ENCODE assay signal across 14 cellular contexts in genomic region chr12:11584213-11584855, GRCh38.
DNase-seq lines count a peak whose midpoint lies in the region; ATAC-seq and TF ChIP-seq lines count a peak whose summit lies in the region.
"Had no signal": no experiment of that assay in that cellular context is flagged by ENCODE, and none has a peak within 500 bp of the region (broad histone marks: within the 10 kb centered on the region; RNA-seq: fewer than 3 reads in every experiment).

No MANE protein-coding gene starts in this region.

- TF ChIP-seq CTCF in right lobe of liver (IDR thresholded peaks at IDR 0.05): no peak

- H3K4me3 Mint-ChIP-seq in activated T-helper 17 cell treated with anti-CD3 and anti-CD28 coated beads, Interleukin-2, amount 50 U/mL, for 72 hours: no peak overlapping the region
- H3K4me3 Mint-ChIP-seq: activated naive CD8-positive, alpha-beta T cell; brain had no signal

- peak; percentile 32 for DNase-seq in GM03348 (ENCODE audit: low spot score)
- DNase-seq in NCI-H1694 (lab: John Stamatoyannopoulos, UW): peak; percentile 64
- peak in 2 of 3 donors; percentile 38 to 72 for DNase-seq in right lobe of liver
- DNase-seq in activated T-cell treated with anti-CD3 and anti-CD28 coated beads for 4 hours: no peak
- DNase-seq in activated CD4-positive, alpha-beta T cell treated with anti-CD3 and anti-CD28 coated beads, Interleukin-2, amount 50 U/mL, for 48 hours: no peak
- DNase-seq: Calu3, cortex of kidney, left ventricle myocardium superior, testis had no signal

- no peak overlapping the region for H3K4me3 ChIP-seq in right lobe of liver
- H3K4me3 ChIP-seq: testis had no signal

- H3K27me3 Mint-ChIP-seq in activated T-helper 17 cell treated with anti-CD3 and anti-CD28 coated beads, Interleukin-2, amount 50 U/mL, for 72 hours: peaks cover 3% of the 10 kb centered on the region

- no peaks in the 10 kb centered on the region for H3K36me3 ChIP-seq in right lobe of liver

- H3K36me3 Mint-ChIP-seq in activated T-helper 17 cell treated with anti-CD3 and anti-CD28 coated beads, Interleukin-2, amount 50 U/mL, for 72 hours (ENCODE audit: low read depth): no peaks in the 10 kb centered on the region
- H3K36me3 Mint-ChIP-seq: activated naive CD8-positive, alpha-beta T cell; brain had no signal

- no peak for ATAC-seq in activated T-helper 17 cell treated with anti-CD3 and anti-CD28 coated beads, Interleukin-2, amount 50 U/mL, for 72 hours (replicated peaks)
- ATAC-seq in right lobe of liver (peak; percentile 74 to 87 (median 83)), GM21360 (IDR thresholded peaks at IDR 0.05; ENCODE audit: unreplicated experiment) (no peak)
- ATAC-seq: left ventricle myocardium superior had no signal

- intact Hi-C loops in right lobe of liver (cut with DNase I): loop anchor here (5.0 to 10.0 kb wide), 2 partner anchors 448 to 450 kb away; no protein-coding TSS in a partner anchor

- H3K27ac Mint-ChIP-seq in activated T-helper 17 cell treated with anti-CD3 and anti-CD28 coated beads, Interleukin-2, amount 50 U/mL, for 72 hours: peak overlapping the region; percentile 23
- H3K27ac Mint-ChIP-seq: activated naive CD8-positive, alpha-beta T cell; brain had no signal

- H3K27ac ChIP-seq in right lobe of liver: no peak overlapping the region
- H3K27ac ChIP-seq: testis, VCaP had no signal

- H3K4me1 Mint-ChIP-seq in activated T-helper 17 cell treated with anti-CD3 and anti-CD28 coated beads, Interleukin-2, amount 50 U/mL, for 72 hours: peaks cover 4% of the 10 kb centered on the region

- TF ChIP-seq POLR2A in right lobe of liver (IDR thresholded peaks at IDR 0.05): no peak

- H3K27me3 ChIP-seq in right lobe of liver: no peaks in the 10 kb centered on the region
- H3K27me3 ChIP-seq: testis had no signal

- H3K9me3 ChIP-seq in right lobe of liver: no peaks in the 10 kb centered on the region
- H3K9me3 ChIP-seq: testis had no signal

- no peaks in the 10 kb centered on the region for H3K4me1 ChIP-seq in right lobe of liver
- H3K4me1 ChIP-seq: testis had no signal

- WGBS in right lobe of liver (ENCODE audit: insufficient coverage, low coverage, low lambda C conversion rate, missing lambda C conversion rate): 59% methylated on average over 7 of the region's 7 CpGs

- H3K9me3 Mint-ChIP-seq in activated T-helper 17 cell treated with anti-CD3 and anti-CD28 coated beads, Interleukin-2, amount 50 U/mL, for 72 hours: no peaks in the 10 kb centered on the region

Comparison
In these comparisons a context has a peak if more than half of its experiments do, and no peak if none do; other contexts are left out.
1. DNase-seq: peak in GM03348 (single experiment), NCI-H1694 (single experiment) and right lobe of liver (2 of 3); none in activated T-cell treated with anti-CD3 and anti-CD28 coated beads for 4 hours (single experiment) and activated CD4-positive, alpha-beta T cell treated with anti-CD3 and anti-CD28 coated beads, Interleukin-2, amount 50 U/mL, for 48 hours (0 of 2).
2. ATAC-seq: peak in right lobe of liver (4 of 4); none in activated T-helper 17 cell treated with anti-CD3 and anti-CD28 coated beads, Interleukin-2, amount 50 U/mL, for 72 hours (single experiment) and GM21360 (single experiment).